ENCODE assay signal across 16 cellular contexts in the genomic region with DNA sequence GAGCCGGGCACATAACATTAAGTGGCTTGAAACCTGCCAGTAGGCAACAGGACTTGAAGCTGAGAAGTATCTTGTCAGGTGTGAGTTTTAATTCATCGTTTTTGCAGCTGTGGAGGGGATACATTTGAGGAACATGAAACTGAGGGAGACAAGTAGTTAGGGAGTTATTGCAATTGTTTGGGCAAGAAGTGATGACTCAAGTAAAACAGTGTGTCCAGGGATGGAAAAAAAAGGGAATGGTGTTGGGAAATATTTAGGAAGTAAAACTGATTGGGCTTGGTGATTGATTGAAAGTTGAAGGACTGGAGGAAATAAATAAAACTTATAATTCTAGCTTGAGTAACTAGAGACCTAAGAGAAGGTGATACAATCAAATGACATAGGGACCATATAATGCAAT.
DNase-seq lines count a peak whose midpoint lies in the region; ATAC-seq, FAIRE-seq and TF ChIP-seq lines count a peak whose summit lies in the region.
"Had no signal": no experiment of that assay in that cellular context is flagged by ENCODE, and none has a peak within 500 bp of the region (broad histone marks: within the 10 kb centered on the region; RNA-seq: fewer than 3 reads in every experiment).

No MANE protein-coding gene starts in this region.

- POLR2A ChIA-PET in A549 (lab: Yijun Ruan, JAX), result interaction anchor here (2.2 kb wide), 1 partner anchor 86 kb away, joined by 16 read pairs; the partner anchor contains the start of gene NCEH1

- H3K4me3 ChIP-seq in A549, result no peak overlapping the region
- H3K4me3 ChIP-seq in adipocyte (ENCODE audit: low read length), result no peak overlapping the region

- no peak for TF ChIP-seq POLR2A in A549 (IDR thresholded peaks at IDR 0.05; ENCODE audit: low read length)

- no peak for TF ChIP-seq RAD21 in A549 (conservative IDR thresholded peaks at IDR 0.05 in 1 of 2, IDR thresholded peaks at IDR 0.05 in 1 of 2)

- peak overlapping the region; percentile 87 for H3K4me2 ChIP-seq in A549

- 62% methylated on average over 2 of the region's 2 CpGs for WGBS in A549 (ENCODE audit: missing lambda C conversion rate)

- H3K27ac ChIP-seq in A549, result peak overlapping the region; percentile 89 to 97

- H3K4me1 ChIP-seq in A549, result peaks cover 46% of the 10 kb centered on the region
- H3K4me1 ChIP-seq in adipocyte (ENCODE audit: control insufficient read depth, insufficient read depth, low read length), result peaks cover 38% of the 10 kb centered on the region

- CTCF ChIA-PET in A549 (lab: Yijun Ruan, JAX), result interaction anchor here (1.2 to 3.2 kb wide), 4 partner anchors 18 to 136 kb away, joined by 3 to 14 read pairs (median 4); no protein-coding TSS in a partner anchor

- no peak overlapping the region for H3K9ac ChIP-seq in adipocyte (ENCODE audit: low read length)

- no peaks in the 10 kb centered on the region for H3K36me3 ChIP-seq in adipocyte (ENCODE audit: control insufficient read depth, insufficient read depth, low read length, severe bottlenecking)

- no peak for TF ChIP-seq CTCF in A549 (IDR thresholded peaks at IDR 0.05)

- H3K9me3 ChIP-seq in A549 (no peaks in the 10 kb centered on the region), adipocyte (ENCODE audit: control insufficient read depth, low read length) (no peaks in the 10 kb centered on the region)

- DNase-seq in A549 (ENCODE audit: low read depth in 1 of 2, low spot score in 1 of 2) (no peak), LHCN-M2 (ENCODE audit: low read depth) (peak; percentile 76), adipocyte (ENCODE audit: low read depth) (peak; percentile 32), fibroblast of peridontal ligament (ENCODE audit: extremely low read depth) (peak; percentile 79), AG20443 (ENCODE audit: low spot score) (no peak), HPDE6-E6E7 (ENCODE audit: extremely low spot score) (no peak), DMS 273 (lab: John Stamatoyannopoulos, UW; ENCODE audit: unreplicated experiment) (no peak)
- DNase-seq: activated naive CD4-positive, alpha-beta T cell treated with anti-CD3 and anti-CD28 coated beads for 36 hours; CD4-positive, CD25-positive, alpha-beta regulatory T cell; NCI-H2081 treated with DMSO at 0.1 percent for 48 hours; NCI-H69; RPMI8226; stimulated activated naive CD4-positive, alpha-beta T cell; T-cell had no signal

- no peaks in the 10 kb centered on the region for H3K27me3 ChIP-seq in adipocyte (replicated peaks; ENCODE audit: control insufficient read depth, insufficient read depth, low read length)

- ATAC-seq in A549 (no peak), GM18870 (IDR thresholded peaks at IDR 0.05; ENCODE audit: unreplicated experiment) (no peak)
- ATAC-seq: T-cell had no signal

- no peak for TF ChIP-seq EP300 in A549 (IDR thresholded peaks at IDR 0.05)

- FAIRE-seq in A549 (lab: Jason Lieb, UNC), result no peak
- FAIRE-seq: keratinocyte had no signal

TF ChIP-seq in A549, 52 proteins besides CTCF, POLR2A, EP300 and RAD21:
- TF ChIP-seq MAFK (IDR thresholded peaks at IDR 0.05; ENCODE audit: partially characterized antibody) (peak; percentile 87), E2F6 (IDR thresholded peaks at IDR 0.05; ENCODE audit: borderline replicate concordance, low read depth) (no peak)

Comparison
In these comparisons a context has a peak if more than half of its experiments do, and no peak if none do; other contexts are left out.
1. DNase-seq: peak in LHCN-M2 (single experiment), adipocyte (single experiment) and fibroblast of peridontal ligament (single experiment); none in A549 (0 of 2), AG20443 (single experiment), HPDE6-E6E7 (single experiment) and DMS 273 (single experiment).